ENCODE assay signal across 1 cellular context in genomic region chrX:150841466-150842197, GRCh38.
TF ChIP-seq lines count a peak whose summit lies in the region.

No MANE protein-coding gene starts in this region.

TF ChIP-seq in GM23338, 12 proteins besides CTCF, POLR2A, EP300 and RAD21 (continued from another document):
- no peak for TF ChIP-seq ZNF462 (CRISPR knock-in tag; IDR thresholded peaks at IDR 0.05)
- no peak for TF ChIP-seq JUNB (IDR thresholded peaks at IDR 0.05; ENCODE audit: unreplicated experiment)
- TF ChIP-seq ZNF331 (CRISPR knock-in tag; IDR thresholded peaks at IDR 0.05; ENCODE audit: low read depth), result no peak
- no peak for TF ChIP-seq STAT1 (IDR thresholded peaks at IDR 0.05; ENCODE audit: unreplicated experiment)
- TF ChIP-seq EZH2 (IDR thresholded peaks at IDR 0.05; ENCODE audit: low read depth, unreplicated experiment), result no peak
- TF ChIP-seq EZH2phosphoT487 (IDR thresholded peaks at IDR 0.05; ENCODE audit: unreplicated experiment), result no peak
- TF ChIP-seq POLR2AphosphoS5 (IDR thresholded peaks at IDR 0.05; ENCODE audit: low read depth), result no peak
